In genomic region chr19:6076675-6077463, GRCh38 we compare ENCODE assay signal across 10 cellular contexts. TPM values are rescaled to one million over a fixed set of nuclear protein-coding genes. Genes with fewer than 3 reads are reported as not detected.
DNase-seq lines count a peak whose midpoint lies in the region; ATAC-seq, FAIRE-seq and TF ChIP-seq lines count a peak whose summit lies in the region.
"Had no signal": no experiment of that assay in that cellular context is flagged by ENCODE, and none has a peak within 500 bp of the region (broad histone marks: within the 10 kb centered on the region; RNA-seq: fewer than 3 reads in every experiment).

No MANE protein-coding gene starts in this region.

- no peaks in the 10 kb centered on the region for H3K36me3 Mint-ChIP-seq in astrocyte (ENCODE audit: low read depth, unreplicated experiment)
- no peaks in the 10 kb centered on the region for H3K36me3 Mint-ChIP-seq in stimulated activated effector memory CD8-positive, alpha-beta T cell treated with anti-CD3 and anti-CD28 coated beads, Interleukin-12 subunit alpha, Interleukin-12 subunit beta, amount 100 ng/mL, for 72 hours

- no peak for TF ChIP-seq CTCF in astrocyte (IDR thresholded peaks at IDR 0.05; ENCODE audit: insufficient read depth, low read depth, low read length)
- TF ChIP-seq CTCF in tibial nerve (IDR thresholded peaks at IDR 0.05), result no peak

- no peak overlapping the region for H3K4me3 Mint-ChIP-seq in astrocyte (ENCODE audit: unreplicated experiment)
- H3K4me3 Mint-ChIP-seq in stimulated activated effector memory CD8-positive, alpha-beta T cell treated with anti-CD3 and anti-CD28 coated beads, Interleukin-12 subunit alpha, Interleukin-12 subunit beta, amount 100 ng/mL, for 72 hours, result no peak overlapping the region

- H3K79me2 ChIP-seq in astrocyte (ENCODE audit: insufficient read depth, low read length), result no peaks in the 10 kb centered on the region

- WGBS in tibial nerve, 2 donors, result 38 to 39% methylated on average over 13 of the region's 13 CpGs

- H3K4me2 ChIP-seq in astrocyte (ENCODE audit: low read length), result peak overlapping the region; percentile 76

- peaks cover 6% of the 10 kb centered on the region for H3K4me1 Mint-ChIP-seq in astrocyte (ENCODE audit: low read depth, unreplicated experiment)
- H3K4me1 Mint-ChIP-seq in stimulated activated effector memory CD8-positive, alpha-beta T cell treated with anti-CD3 and anti-CD28 coated beads, Interleukin-12 subunit alpha, Interleukin-12 subunit beta, amount 100 ng/mL, for 72 hours, result peaks cover 6% of the 10 kb centered on the region

- H3K27me3 Mint-ChIP-seq in astrocyte (ENCODE audit: low read depth, unreplicated experiment), result peaks cover 38% of the 10 kb centered on the region

- peak overlapping the region; percentile 30 for H3K4me3 ChIP-seq in astrocyte (ENCODE audit: insufficient read depth, low read depth, low read length)
- H3K4me3 ChIP-seq in tibial nerve, result no peak overlapping the region

- FAIRE-seq in astrocyte (lab: Jason Lieb, UNC), result peak; percentile 99
- FAIRE-seq: GM12892 had no signal

- TF ChIP-seq EP300 in tibial nerve (IDR thresholded peaks at IDR 0.05), result peak in 1 of 2 donors; percentile 29

- H3K9me3 Mint-ChIP-seq in astrocyte (ENCODE audit: unreplicated experiment), result peaks cover 1% of the 10 kb centered on the region
- no peaks in the 10 kb centered on the region for H3K9me3 Mint-ChIP-seq in stimulated activated effector memory CD8-positive, alpha-beta T cell treated with anti-CD3 and anti-CD28 coated beads, Interleukin-12 subunit alpha, Interleukin-12 subunit beta, amount 100 ng/mL, for 72 hours

- H4K20me1 ChIP-seq in astrocyte (ENCODE audit: insufficient read depth, low read length), result no peaks in the 10 kb centered on the region

- no peaks in the 10 kb centered on the region for H3K9me3 ChIP-seq in astrocyte (ENCODE audit: insufficient read depth, low read depth, low read length)
- no peaks in the 10 kb centered on the region for H3K9me3 ChIP-seq in tibial nerve

- H3K27ac ChIP-seq in astrocyte (ENCODE audit: low read depth, low read length) (peak overlapping the region; percentile 75), tibial nerve (peak overlapping the region in 3 of 4 donors; percentile 67 to 88 (median 84))

- peak overlapping the region; percentile 65 for H3K9ac ChIP-seq in astrocyte (ENCODE audit: low read length)

- H3K36me3 ChIP-seq in astrocyte (ENCODE audit: insufficient read depth, low read length), result no peaks in the 10 kb centered on the region
- H3K36me3 ChIP-seq in tibial nerve, result no peaks in the 10 kb centered on the region

- peak; percentile 88 for ATAC-seq in left lobe of liver
- no peak for ATAC-seq in stimulated activated effector memory CD8-positive, alpha-beta T cell treated with anti-CD3 and anti-CD28 coated beads, Interleukin-12 subunit alpha, Interleukin-12 subunit beta, amount 100 ng/mL, for 72 hours

- TF ChIP-seq POLR2A in tibial nerve (IDR thresholded peaks at IDR 0.05), result no peak

- peak overlapping the region; percentile 65 for H3K27ac Mint-ChIP-seq in astrocyte (ENCODE audit: unreplicated experiment)
- no peak overlapping the region for H3K27ac Mint-ChIP-seq in stimulated activated effector memory CD8-positive, alpha-beta T cell treated with anti-CD3 and anti-CD28 coated beads, Interleukin-12 subunit alpha, Interleukin-12 subunit beta, amount 100 ng/mL, for 72 hours

- no peak overlapping the region for H2AFZ ChIP-seq in astrocyte (ENCODE audit: low read depth, low read length)

- H3K27me3 ChIP-seq in astrocyte (ENCODE audit: insufficient read depth, low read length) (no peaks in the 10 kb centered on the region), tibial nerve (no peaks in the 10 kb centered on the region)

- peaks cover 13% of the 10 kb centered on the region for H3K4me1 ChIP-seq in astrocyte (ENCODE audit: insufficient read depth, low read length)
- peaks cover 0 to 37% (median 6%) of the 10 kb centered on the region in 4 donors for H3K4me1 ChIP-seq in tibial nerve

- DNase-seq in M059J (ENCODE audit: low read depth), result peak; percentile 93
- peak; percentile 92 for DNase-seq in astrocyte (ENCODE audit: low read depth)
- DNase-seq in left lobe of liver (ENCODE audit: low spot score), result peak; percentile 73
- DNase-seq in tibial nerve (ENCODE audit: low spot score in 2 of 2), result no peak
- DNase-seq in stimulated activated effector memory CD8-positive, alpha-beta T cell treated with anti-CD3 and anti-CD28 coated beads, Interleukin-12 subunit alpha, Interleukin-12 subunit beta, amount 100 ng/mL, for 72 hours (ENCODE audit: low spot score in 2 of 2), result no peak
- no peak for DNase-seq in HK-2 (ENCODE audit: unreplicated experiment)
- no peak for DNase-seq in DMS53 (lab: John Stamatoyannopoulos, UW)
- DNase-seq: activated CD4-positive, CD25-positive, alpha-beta regulatory T cell treated with anti-CD3 and anti-CD28 coated beads, Interleukin-2, amount 50 U/mL, for 72 hours; NCI-H1694 treated with DMSO at 0.1 percent for 48 hours had no signal

RNA-seq across cellular contexts. Expression of gene RFX2, which starts 33.4 kb away (rescaled TPM):
- 4.8 and 13.4 TPM in 2 replicates for total RNA-seq in M059J (2014; rRNA removed; shearing (Covaris generic))
- total RNA-seq in astrocyte (3.2 and 3.3 TPM in 2 replicates), left lobe of liver (2.3 TPM), tibial nerve (10 to 100 TPM; 12.6 to 17.3 (median 15.0) TPM)

RNA-seq across cellular contexts. Expression of gene ACSBG2, which starts 58.6 kb away (rescaled TPM):
- total RNA-seq in M059J (2014; rRNA removed; shearing (Covaris generic)), result not detected in 2 replicates
- total RNA-seq in astrocyte (not detected in 2 replicates), left lobe of liver (not detected), tibial nerve (not detected)

Comparison
In these comparisons a context has a peak if more than half of its experiments do, and no peak if none do; other contexts are left out.
1. DNase-seq: peak in M059J (single experiment), astrocyte (single experiment) and left lobe of liver (single experiment); none in tibial nerve (0 of 2), stimulated activated effector memory CD8-positive, alpha-beta T cell treated with anti-CD3 and anti-CD28 coated beads, Interleukin-12 subunit alpha, Interleukin-12 subunit beta, amount 100 ng/mL, for 72 hours (0 of 2), HK-2 (single experiment) and DMS53 (single experiment).